In genomic region chr6:144485531-144485930, GRCh38 we compare ENCODE assay signal across 22 cellular contexts.
A peak's percentile ranks its signal among the peaks of the same experiment; 100 is the strongest.
DNase-seq lines count a peak whose midpoint lies in the region; ATAC-seq, FAIRE-seq and TF ChIP-seq lines count a peak whose summit lies in the region.
"Had no signal": no experiment of that assay in that cellular context is flagged by ENCODE, and none has a peak within 500 bp of the region (broad histone marks: within the 10 kb centered on the region; RNA-seq: fewer than 3 reads in every experiment).

No MANE protein-coding gene starts in this region.

- H3K9ac ChIP-seq in IMR-90 (ENCODE audit: low read depth, low read length): no peak overlapping the region
- H3K9ac ChIP-seq: BLaER1 treated with 17β-estradiol and CSF1 and Interleukin-3, amounts not matched to agents 10 nM and 100 nM had no signal

- no peaks in the 10 kb centered on the region for H3K27me3 Mint-ChIP-seq in natural killer cell (ENCODE audit: low read depth in 2 of 2)
- H3K27me3 Mint-ChIP-seq: CD4-positive, alpha-beta memory T cell had no signal

- peak; percentile 43 for FAIRE-seq in bronchial epithelial cell (lab: Jason Lieb, UNC)
- FAIRE-seq: GM18507 had no signal

- no TSS peak for BruUV-seq in IMR-90 (replicated peaks; lab: Mats Ljungman, UMichigan)

- H3K4me3 ChIP-seq in IMR-90 (ENCODE audit: insufficient read depth, low read depth, low read length): no peak overlapping the region
- no peak overlapping the region for H3K4me3 ChIP-seq in bronchial epithelial cell (ENCODE audit: low read depth, low read length)
- no peak overlapping the region for H3K4me3 ChIP-seq in testis
- H3K4me3 ChIP-seq: BLaER1 treated with 17β-estradiol and CSF1 and Interleukin-3, amounts not matched to agents 10 nM and 100 nM; Peyer's patch had no signal

- TF ChIP-seq CTCF in IMR-90 (conservative IDR thresholded peaks at IDR 0.05; ENCODE audit: low read depth, low read length) (no peak), bronchial epithelial cell (IDR thresholded peaks at IDR 0.05; ENCODE audit: insufficient read depth, low read length, severe bottlenecking) (no peak), natural killer cell (IDR thresholded peaks at IDR 0.05) (no peak), testis (IDR thresholded peaks at IDR 0.05) (no peak)

- in situ Hi-C loops in IMR-90 (cut with MboI; ENCODE audit: low sequenced_read_pairs): no loop called here

- peaks cover 18% of the 10 kb centered on the region for H3K36me3 Mint-ChIP-seq in natural killer cell

- H2AK9ac ChIP-seq in IMR-90 (replicated peaks; ENCODE audit: low read depth, low read length, poor library complexity): no peak overlapping the region

- H3K9me3 ChIP-seq in IMR-90 (ENCODE audit: control insufficient read depth, insufficient read depth, low read length) (no peaks in the 10 kb centered on the region), testis (no peaks in the 10 kb centered on the region)
- H3K9me3 ChIP-seq: BLaER1 treated with 17β-estradiol and CSF1 and Interleukin-3, amounts not matched to agents 10 nM and 100 nM; Caco-2; Peyer's patch had no signal

- peak; percentile 78 for DNase-seq in IMR-90
- no peak for DNase-seq in bronchial epithelial cell (ENCODE audit: low read depth)
- DNase-seq in natural killer cell: no peak
- no peak for DNase-seq in testis
- no peak for DNase-seq in AML-193 (lab: John Stamatoyannopoulos, UW)
- DNase-seq in stimulated activated naive CD4-positive, alpha-beta T cell treated with Interleukin-2 at 50 U/mL for 16 hours (lab: John Stamatoyannopoulos, UW): no peak
- DNase-seq: Caco-2; CD4-positive, alpha-beta memory T cell; DMS 273 treated with DMSO at 0.1 percent for 48 hours; DND-41; H7; KG1; NCI-H1105 treated with DMSO at 0.1 percent for 48 hours; NCI-H2029 treated with DMSO at 0.1 percent for 48 hours; NCI-H226; NCI-H524; NCI-H774; Peyer's patch had no signal

- ATAC-seq in IMR-90 (ENCODE audit: low read depth) (peak; percentile 72), natural killer cell (no peak), HG02642 (IDR thresholded peaks at IDR 0.05; ENCODE audit: poor library complexity, unreplicated experiment) (no peak)
- ATAC-seq: SK-N-SH treated with all-trans-retinoic acid at 6 μM for 48 hours had no signal

- no peak overlapping the region for H2BK120ac ChIP-seq in IMR-90 (ENCODE audit: low read depth, low read length)

- 100% methylated on average over 1 of the region's 4 CpGs; no CpG with 5 or more reads in 1 of the 2 experiments for WGBS in IMR-90 (ENCODE audit: extremely low coverage in 2 of 2, insufficient read length in 1 of 2), 2 experiments
- 93 to 94% methylated on average over 4 of the region's 4 CpGs for WGBS in testis, 2 donors

- no peak for TF ChIP-seq RAD21 in IMR-90 (IDR thresholded peaks at IDR 0.05; ENCODE audit: low read length)

- H3K4me1 ChIP-seq in IMR-90 (ENCODE audit: control insufficient read depth, insufficient read depth, low read length): peaks cover 4% of the 10 kb centered on the region
- peaks cover 6% of the 10 kb centered on the region for H3K4me1 ChIP-seq in testis
- H3K4me1 ChIP-seq: BLaER1 treated with 17β-estradiol and CSF1 and Interleukin-3, amounts not matched to agents 10 nM and 100 nM; Caco-2; Peyer's patch had no signal

- H2AFZ ChIP-seq in IMR-90 (replicated peaks; ENCODE audit: low read length, poor library complexity): no peak overlapping the region

- dilution Hi-C loops in IMR-90 (cut with HindIII; ENCODE audit: low sequenced_read_pairs, unreplicated experiment): no loop called here

- H3K4me1 Mint-ChIP-seq in natural killer cell: peaks cover 14 to 20% of the 10 kb centered on the region in 2 donors

- H3K4me3 Mint-ChIP-seq in natural killer cell: no peak overlapping the region
- H3K4me3 Mint-ChIP-seq: CD4-positive, alpha-beta memory T cell had no signal

- POLR2A ChIA-PET in IMR-90 (lab: Charles Lee; ENCODE audit: unreplicated experiment): no interaction called here

- H3K9me3 Mint-ChIP-seq in natural killer cell: no peaks in the 10 kb centered on the region
- H3K9me3 Mint-ChIP-seq: CD4-positive, alpha-beta memory T cell had no signal

- 0 out of 2 replicates have a peak overlapping the region, but pooled peaks have one; percentile 42 for H3K14ac ChIP-seq in IMR-90 (replicated peaks; ENCODE audit: low read depth, low read length)

- H4K20me1 ChIP-seq in IMR-90 (ENCODE audit: insufficient read depth, low read length): no peaks in the 10 kb centered on the region
- H4K20me1 ChIP-seq: BLaER1 treated with 17β-estradiol and CSF1 and Interleukin-3, amounts not matched to agents 10 nM and 100 nM had no signal

- no peak overlapping the region for H2BK15ac ChIP-seq in IMR-90 (ENCODE audit: low read depth, low read length)

- no peak overlapping the region for H2AK5ac ChIP-seq in IMR-90 (ENCODE audit: low read depth, low read length)

- CTCF ChIA-PET in IMR-90 (lab: Yijun Ruan, JAX): no interaction called here

- H3K4me2 ChIP-seq in IMR-90 (ENCODE audit: low read depth, low read length): no peak overlapping the region; the same call in 1 of the 2 replicates
- H3K4me2 ChIP-seq: BLaER1 treated with 17β-estradiol and CSF1 and Interleukin-3, amounts not matched to agents 10 nM and 100 nM had no signal

- H4K8ac ChIP-seq in IMR-90 (ENCODE audit: low read depth in 2 of 2, low read length in 2 of 2): no peak overlapping the region

- no peak overlapping the region for H2BK20ac ChIP-seq in IMR-90 (ENCODE audit: low read depth, low read length)

- H3K9me1 ChIP-seq in IMR-90 (ENCODE audit: insufficient read depth, low read length): 0 out of 2 replicates have a peak, but pooled peaks cover 3% of the 10 kb centered on the region

- H3K27me3 ChIP-seq in IMR-90 (ENCODE audit: control insufficient read depth, insufficient read depth, low read length): no peaks in the 10 kb centered on the region
- no peaks in the 10 kb centered on the region for H3K27me3 ChIP-seq in bronchial epithelial cell (ENCODE audit: control insufficient read depth, insufficient read depth, low read length)
- H3K27me3 ChIP-seq in testis: no peaks in the 10 kb centered on the region
- H3K27me3 ChIP-seq: BLaER1 treated with 17β-estradiol and CSF1 and Interleukin-3, amounts not matched to agents 10 nM and 100 nM; Peyer's patch had no signal

- H3K18ac ChIP-seq in IMR-90 (ENCODE audit: low read depth, low read length): no peak overlapping the region

- H2BK5ac ChIP-seq in IMR-90 (ENCODE audit: low read depth, low read length, poor library complexity, severe bottlenecking): no peak overlapping the region

- H4K5ac ChIP-seq in IMR-90 (ENCODE audit: low read depth, low read length): no peak overlapping the region

- no peak overlapping the region for H3K4ac ChIP-seq in IMR-90 (ENCODE audit: low read depth, low read length)

- intact Hi-C loops in IMR-90 (cut with micrococcal nuclease): loop anchor here (10.0 kb wide), 1 partner anchor 911 kb away; no protein-coding TSS in a partner anchor
- intact Hi-C loops in natural killer cell (cut with micrococcal nuclease): loop anchor here (10.0 kb wide), 1 partner anchor 911 kb away; no protein-coding TSS in a partner anchor
- intact Hi-C loops in testis (cut with DNase I; ENCODE audit: low total_unique reads): no loop called here

- H3K27ac Mint-ChIP-seq in natural killer cell: peak overlapping the region; percentile 21 to 70
- H3K27ac Mint-ChIP-seq: CD4-positive, alpha-beta memory T cell had no signal

- H3K56ac ChIP-seq in IMR-90 (ENCODE audit: extremely low read depth, insufficient read depth, low read length): no peak overlapping the region

- no peaks in the 10 kb centered on the region; a peak in 1 of 4 replicates for H3K79me1 ChIP-seq in IMR-90 (ENCODE audit: low read depth in 1 of 2, low read length in 2 of 2)

- H4K91ac ChIP-seq in IMR-90 (ENCODE audit: insufficient read depth, low read depth, low read length): no peak overlapping the region

- H3K36me3 ChIP-seq in IMR-90 (ENCODE audit: control insufficient read depth, insufficient read depth, low read length) (peaks cover 9% of the 10 kb centered on the region; the same call in 1 of the 2 replicates), bronchial epithelial cell (ENCODE audit: control insufficient read depth, insufficient read depth, low read length) (peaks cover 4% of the 10 kb centered on the region), testis (ENCODE audit: low read depth, missing control alignments) (no peaks in the 10 kb centered on the region)

- TF ChIP-seq POLR2A in IMR-90 (IDR thresholded peaks at IDR 0.05; ENCODE audit: low read depth, low read length) (no peak), testis (IDR thresholded peaks at IDR 0.05) (no peak)

- H3K27ac ChIP-seq in IMR-90 (ENCODE audit: insufficient read depth, low read length) (no peak overlapping the region), testis (no peak overlapping the region)
- H3K27ac ChIP-seq: BLaER1 treated with 17β-estradiol and CSF1 and Interleukin-3, amounts not matched to agents 10 nM and 100 nM; Peyer's patch had no signal

- no peak overlapping the region for H3K23ac ChIP-seq in IMR-90 (ENCODE audit: low read depth, low read length)

TF ChIP-seq in IMR-90, 13 proteins besides CTCF, POLR2A, EP300 and RAD21:
- TF ChIP-seq MAFK (IDR thresholded peaks at IDR 0.05; ENCODE audit: low read depth, low read length) (no peak), BHLHE40 (IDR thresholded peaks at IDR 0.05; ENCODE audit: low read depth, low read length) (no peak)
TF ChIP-seq in IMR-90: peak in this region for 0.
